25 cellular contexts compared by ENCODE assay signal in the genomic region with DNA sequence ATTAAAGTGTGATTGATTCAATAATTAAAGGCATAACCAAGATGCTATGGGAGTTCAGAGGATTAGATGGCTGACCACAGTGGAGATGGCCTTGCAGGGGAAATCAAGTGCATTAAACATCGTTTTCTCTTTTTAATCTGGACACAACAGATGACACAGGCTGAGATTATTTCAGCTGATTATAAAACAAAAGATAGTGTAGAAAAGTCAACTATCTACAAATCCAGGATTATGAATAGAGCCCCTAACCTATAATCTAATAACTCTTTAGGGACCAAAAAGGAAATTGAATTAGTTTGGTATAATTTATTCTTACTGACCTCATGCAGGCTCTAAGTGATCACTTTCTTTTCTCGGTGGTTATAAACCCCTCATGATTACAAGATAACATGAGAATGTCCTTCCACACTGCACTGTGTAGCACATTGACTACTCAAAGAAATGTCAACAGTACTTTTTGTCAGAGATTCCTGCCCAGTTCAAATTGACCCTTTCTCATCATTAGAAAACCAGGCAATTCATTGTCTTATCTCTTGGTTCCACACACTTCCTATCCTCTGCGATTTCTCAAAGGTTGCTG.
"Had no signal": no experiment of that assay in that cellular context is flagged by ENCODE, and none has a peak within 500 bp of the region (broad histone marks: within the 10 kb centered on the region; RNA-seq: fewer than 3 reads in every experiment).

No MANE protein-coding gene starts in this region.

- H3K27me3 ChIP-seq: pancreas, right lobe of liver, sigmoid colon, thyroid gland, tibial nerve, upper lobe of left lung, vagina had no signal

- ATAC-seq: natural killer cell treated with Interleukin-12 subunit alpha and Interleukin-12 subunit beta and Interleukin-15 and Interleukin-18, amount 100 ng/mL, for 72 hours; pancreas; psoas muscle; right cardiac atrium; right lobe of liver; stimulated activated effector memory CD8-positive, alpha-beta T cell treated with anti-CD3 and anti-CD28 coated beads, Interleukin-12 subunit alpha, Interleukin-12 subunit beta, amount 100 ng/mL, for 72 hours; stimulated activated naive B cell treated with anti-CD40 and anti-IgM and Interleukin-4, amounts not matched to agents 10 μg/mL and 1 μg/mL and 100 μg/mL, for 72 hours had no signal

- H3K4me3 ChIP-seq: pancreas, psoas muscle, right lobe of liver, sigmoid colon, stomach, thoracic aorta, thyroid gland, tibial nerve, upper lobe of left lung, vagina had no signal

- H3K36me3 ChIP-seq: neutrophil, pancreas, right lobe of liver, sigmoid colon, stomach, thoracic aorta, thyroid gland, tibial nerve, upper lobe of left lung, vagina had no signal

- H3K9me3 ChIP-seq: neutrophil, pancreas, psoas muscle, right lobe of liver, sigmoid colon, stomach, thoracic aorta, thyroid gland, tibial nerve, upper lobe of left lung, vagina had no signal

- H3K4me1 ChIP-seq: pancreas, psoas muscle, right lobe of liver, stomach, thyroid gland, tibial nerve, upper lobe of left lung, vagina had no signal

- H3K27ac ChIP-seq: neutrophil, pancreas, psoas muscle, right lobe of liver, sigmoid colon, stomach, thoracic aorta, thyroid gland, tibial nerve, upper lobe of left lung, vagina had no signal

- DNase-seq: nephron progenitor cell; nucleus accumbens; pancreas; posterior cingulate gyrus; psoas muscle; right cardiac atrium; right lobe of liver; sigmoid colon; small intestine; stimulated activated CD4-positive, alpha-beta T cell treated with anti-CD3 and anti-CD28 coated beads, Interleukin-15, amount 100 ng/mL, for 24 hours; stimulated activated CD4-positive, alpha-beta T cell treated with anti-CD3 and anti-CD28 coated beads, Interleukin-2, amount 100 ng/mL, for 24 hours; stimulated activated CD4-positive, alpha-beta T cell treated with anti-CD3 and anti-CD28 coated beads, Interleukin-2, amount 100 ng/mL, for 48 hours; stimulated activated CD4-positive, alpha-beta T cell treated with anti-CD3 and anti-CD28 coated beads, Interleukin-4, amount 100 ng/mL, for 24 hours; stimulated activated naive B cell treated with anti-CD40 and anti-IgM and Interleukin-4, amounts not matched to agents 10 μg/mL and 1 μg/mL and 100 μg/mL, for 72 hours; stimulated activated naive CD4-positive, alpha-beta T cell treated with Interleukin-2 at 50 U/mL for 16 hours; stomach; thyroid gland; trophoblast cell; upper lobe of left lung had no signal
